Comparison of ENCODE assay signal across 17 cellular contexts in genomic region chr7:845731-846130, GRCh38. TPM values are rescaled to one million over a fixed set of nuclear protein-coding genes. Genes with fewer than 3 reads are reported as not detected.
DNase-seq lines count a peak whose midpoint lies in the region; ATAC-seq and TF ChIP-seq lines count a peak whose summit lies in the region.
"Had no signal": no experiment of that assay in that cellular context is flagged by ENCODE, and none has a peak within 500 bp of the region (broad histone marks: within the 10 kb centered on the region; RNA-seq: fewer than 3 reads in every experiment).

No MANE protein-coding gene starts in this region.

- H3K36me3 Mint-ChIP-seq in glutamatergic neuron (ENCODE audit: unreplicated experiment), result peaks cover 19% of the 10 kb centered on the region

- TF ChIP-seq CTCF in left ventricle myocardium inferior (IDR thresholded peaks at IDR 0.05; ENCODE audit: borderline replicate concordance) (no peak), glutamatergic neuron (IDR thresholded peaks at IDR 0.05; ENCODE audit: partially characterized antibody, unreplicated experiment) (no peak)

- no peak overlapping the region for H3K4me3 ChIP-seq in left ventricle myocardium inferior
- H3K4me3 ChIP-seq: BLaER1, GM23248, HAP-1 had no signal

- no peak overlapping the region for H3K4me3 Mint-ChIP-seq in glutamatergic neuron (ENCODE audit: unreplicated experiment)
- H3K4me3 Mint-ChIP-seq: CD14-positive monocyte; CD4-positive, alpha-beta memory T cell had no signal

- ATAC-seq in Right ventricle myocardium superior (ENCODE audit: poor library complexity) (no peak), GM21619 (IDR thresholded peaks at IDR 0.05; ENCODE audit: unreplicated experiment) (no peak)

- no peaks in the 10 kb centered on the region for H3K27me3 ChIP-seq in left ventricle myocardium inferior (ENCODE audit: low read depth)
- H3K27me3 ChIP-seq: BLaER1 had no signal

- peaks cover 17% of the 10 kb centered on the region for H3K9me3 Mint-ChIP-seq in glutamatergic neuron (ENCODE audit: unreplicated experiment)
- H3K9me3 Mint-ChIP-seq: CD4-positive, alpha-beta memory T cell had no signal

- peaks cover 23% of the 10 kb centered on the region for H3K4me1 Mint-ChIP-seq in glutamatergic neuron (ENCODE audit: low read depth, unreplicated experiment)
- H3K4me1 Mint-ChIP-seq: CD14-positive monocyte had no signal

- H3K36me3 ChIP-seq in left ventricle myocardium inferior, result peaks cover 93% of the 10 kb centered on the region

- H3K27ac ChIP-seq in left ventricle myocardium inferior (replicated peaks) (no peak overlapping the region), caudate nucleus (ENCODE audit: low read depth, low read length) (peak overlapping the region; percentile 54)
- H3K27ac ChIP-seq: BLaER1, GM23248, HL-60 had no signal

- H3K27me3 Mint-ChIP-seq in glutamatergic neuron (ENCODE audit: unreplicated experiment), result peaks cover 16% of the 10 kb centered on the region
- H3K27me3 Mint-ChIP-seq: CD4-positive, alpha-beta memory T cell had no signal

- H3K9me3 ChIP-seq in left ventricle myocardium inferior (replicated peaks), result no peaks in the 10 kb centered on the region
- H3K9me3 ChIP-seq: HAP-1 had no signal

- intact Hi-C loops in Right ventricle myocardium superior (cut with DNase I), result no loop called here
- intact Hi-C loops in left ventricle myocardium inferior (cut with micrococcal nuclease), result no loop called here

- DNase-seq in Right ventricle myocardium superior, result peak; percentile 8
- no peak for DNase-seq in left ventricle myocardium inferior
- DNase-seq in caudate nucleus (lab: John Stamatoyannopoulos, UW), result no peak
- DNase-seq in glutamatergic neuron, result no peak
- no peak for DNase-seq in NCI-H526 treated with DMSO at 0.1 percent for 48 hours (lab: John Stamatoyannopoulos, UW)
- DNase-seq in NCI-H1105 (lab: John Stamatoyannopoulos, UW), result no peak
- DNase-seq: 8988T; CD4-positive, alpha-beta memory T cell; DMS153; DMS79; GDM1; GM23248 had no signal

- H3K27ac Mint-ChIP-seq in glutamatergic neuron (ENCODE audit: unreplicated experiment), result peak overlapping the region; percentile 54
- H3K27ac Mint-ChIP-seq: CD4-positive, alpha-beta memory T cell had no signal

- H3K4me1 ChIP-seq in left ventricle myocardium inferior, result peaks cover 21% of the 10 kb centered on the region
- H3K4me1 ChIP-seq: BLaER1, HAP-1 had no signal

RNA-seq across cellular contexts. Expression of gene SUN1, which starts 13.5 kb away (rescaled TPM):
- total RNA-seq in Right ventricle myocardium superior (177 TPM), left ventricle myocardium inferior (183 TPM), glutamatergic neuron (ENCODE audit: unreplicated experiment) (879 TPM)

RNA-seq across cellular contexts. Expression of gene GET4, which starts 30.6 kb away (rescaled TPM):
- total RNA-seq in Right ventricle myocardium superior, result 20.6 TPM
- total RNA-seq in left ventricle myocardium inferior, result 22.9 TPM
- 70.2 TPM for total RNA-seq in glutamatergic neuron (ENCODE audit: unreplicated experiment)
